28 cellular contexts compared by ENCODE assay signal in the genomic region with DNA sequence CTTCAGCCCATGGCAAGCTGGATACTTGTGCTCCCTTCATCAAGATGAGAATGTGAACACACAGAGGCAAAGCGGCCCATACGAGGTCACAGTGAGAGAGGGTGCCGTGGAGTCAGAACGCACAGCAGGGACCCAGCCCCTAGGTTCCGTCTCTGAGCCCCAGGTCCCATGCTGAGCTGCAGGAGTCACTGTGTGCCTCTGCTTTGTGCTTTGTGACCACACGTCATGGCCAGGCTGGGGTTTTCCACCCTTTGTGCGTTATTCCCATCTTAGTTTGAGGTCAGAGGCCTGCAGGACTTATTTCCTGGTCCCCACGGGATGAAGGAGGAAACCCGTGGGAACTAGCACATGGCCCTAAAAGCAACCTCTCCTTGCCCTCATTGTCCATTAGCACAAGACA.
"Had no signal": no experiment of that assay in that cellular context is flagged by ENCODE, and none has a peak within 500 bp of the region (broad histone marks: within the 10 kb centered on the region; RNA-seq: fewer than 3 reads in every experiment).

No MANE protein-coding gene starts in this region.

- H3K9me3 ChIP-seq: adrenal gland, body of pancreas, esophagus squamous epithelium, gastroesophageal sphincter had no signal

- H3K36me3 ChIP-seq: adrenal gland, esophagus squamous epithelium, gastroesophageal sphincter had no signal

- H3K4me1 Mint-ChIP-seq: activated CD4-positive, alpha-beta memory T cell treated with anti-CD3 and anti-CD28 coated beads, Interleukin-2, amount 10 ng/mL, durations not matched to agents 7 days and 5 days; activated naive CD4-positive, alpha-beta T cell treated with anti-CD3 and anti-CD28 coated beads, Interleukin-2, amount 50 U/mL, for 24 hours; activated naive CD8-positive, alpha-beta T cell treated with anti-CD3 and anti-CD28 coated beads for 36 hours; activated naive CD8-positive, alpha-beta T cell treated with anti-CD3 and anti-CD28 coated beads, Interleukin-2, amount 50 U/mL, for 24 hours had no signal

- H3K4me3 Mint-ChIP-seq: activated CD4-positive, alpha-beta memory T cell treated with anti-CD3 and anti-CD28 coated beads, Interleukin-2, amount 10 ng/mL, durations not matched to agents 7 days and 5 days; activated CD4-positive, alpha-beta T cell treated with anti-CD3 and anti-CD28 coated beads, Interleukin-2, amount 10 ng/mL, durations not matched to agents 7 days and 5 days; activated naive CD4-positive, alpha-beta T cell treated with anti-CD3 and anti-CD28 coated beads for 36 hours; activated naive CD4-positive, alpha-beta T cell treated with anti-CD3 and anti-CD28 coated beads, Interleukin-2, amount 50 U/mL, for 24 hours; activated naive CD8-positive, alpha-beta T cell treated with anti-CD3 and anti-CD28 coated beads for 36 hours; activated naive CD8-positive, alpha-beta T cell treated with anti-CD3 and anti-CD28 coated beads, Interleukin-2, amount 50 U/mL, for 24 hours; activated T-helper 1 cell treated with anti-CD3 and anti-CD28 coated beads, Interleukin-12 subunit alpha, Interleukin-12 subunit beta, Interleukin-2, Interleukin-4 antibody, amounts not matched to agents 30 ng/mL and 10 ng/mL and 1 ng/mL, durations not matched to agents 14 hours and 24 hours and 36 hours; WTC11 had no signal

- H3K36me3 Mint-ChIP-seq: activated naive CD4-positive, alpha-beta T cell treated with anti-CD3 and anti-CD28 coated beads, Interleukin-2, amount 50 U/mL, for 24 hours; activated naive CD8-positive, alpha-beta T cell treated with anti-CD3 and anti-CD28 coated beads for 36 hours had no signal

- H3K27ac ChIP-seq: adrenal gland, epithelial cell of prostate, esophagus squamous epithelium, gastroesophageal sphincter, VCaP had no signal

- H3K27me3 Mint-ChIP-seq: activated CD4-positive, alpha-beta memory T cell treated with anti-CD3 and anti-CD28 coated beads, Interleukin-2, amount 10 ng/mL, durations not matched to agents 7 days and 5 days had no signal

- H3K9me3 Mint-ChIP-seq: activated CD4-positive, alpha-beta memory T cell treated with anti-CD3 and anti-CD28 coated beads, Interleukin-2, amount 10 ng/mL, durations not matched to agents 7 days and 5 days; activated CD4-positive, alpha-beta T cell treated with anti-CD3 and anti-CD28 coated beads, Interleukin-2, amount 10 ng/mL, durations not matched to agents 7 days and 5 days; activated naive CD4-positive, alpha-beta T cell treated with anti-CD3 and anti-CD28 coated beads for 36 hours; activated naive CD4-positive, alpha-beta T cell treated with anti-CD3 and anti-CD28 coated beads, Interleukin-2, amount 50 U/mL, for 24 hours; activated naive CD8-positive, alpha-beta T cell treated with anti-CD3 and anti-CD28 coated beads for 36 hours; activated naive CD8-positive, alpha-beta T cell treated with anti-CD3 and anti-CD28 coated beads, Interleukin-2, amount 50 U/mL, for 24 hours; activated T-helper 1 cell treated with anti-CD3 and anti-CD28 coated beads, Interleukin-12 subunit alpha, Interleukin-12 subunit beta, Interleukin-2, Interleukin-4 antibody, amounts not matched to agents 30 ng/mL and 10 ng/mL and 1 ng/mL, durations not matched to agents 14 hours and 24 hours and 36 hours; activated T-helper 2 cell treated with anti-CD3 and anti-CD28 coated beads, Interferon-gamma antibody, Interleukin-2, Interleukin-4, amounts not matched to agents 10 μg/mL and 5 μg/mL and 100 μg/mL, durations not matched to agents 14 hours and 24 hours and 36 hours had no signal

- DNase-seq: activated CD4-positive, alpha-beta memory T cell treated with anti-CD3 and anti-CD28 coated beads, Interleukin-2, amount 10 ng/mL, durations not matched to agents 7 days and 5 days; activated CD4-positive, alpha-beta T cell treated with anti-CD3 and anti-CD28 coated beads for 1 hour; activated CD4-positive, alpha-beta T cell treated with anti-CD3 and anti-CD28 coated beads for 4 hours; activated CD4-positive, alpha-beta T cell treated with anti-CD3 and anti-CD28 coated beads, Interleukin-2, amount 10 ng/mL, durations not matched to agents 7 days and 5 days; activated CD4-positive, alpha-beta T cell treated with anti-CD3 and anti-CD28 coated beads, Interleukin-2, amount 50 U/mL, for 4 hours; activated CD8-positive, alpha-beta memory T cell treated with anti-CD3 and anti-CD28 coated beads, Interleukin-2, amount 50 U/mL, for 4 hours; activated effector memory CD4-positive, alpha-beta T cell treated with anti-CD3 and anti-CD28 coated beads, Interleukin-2, amount 50 U/mL, for 16 hours; activated naive CD4-positive, alpha-beta T cell treated with anti-CD3 and anti-CD28 coated beads for 36 hours; activated naive CD8-positive, alpha-beta T cell treated with anti-CD3 and anti-CD28 coated beads for 36 hours; activated naive CD8-positive, alpha-beta T cell treated with anti-CD3 and anti-CD28 coated beads, Interleukin-2, amount 50 U/mL, for 24 hours; activated T-cell treated with anti-CD3 and anti-CD28 coated beads, Interleukin-2, amount 50 U/mL, for 1 hour; activated T-cell treated with anti-CD3 and anti-CD28 coated beads, Interleukin-2, amount 50 U/mL, for 48 hours; adrenal gland; amygdala; aorta; body of pancreas; caudate nucleus; effector CD8-positive, alpha-beta T cell; esophagus squamous epithelium; foreskin melanocyte; T-helper 2 cell had no signal

- H3K27me3 ChIP-seq: adrenal gland, body of pancreas, gastroesophageal sphincter had no signal

- H3K4me3 ChIP-seq: adrenal gland, body of pancreas, esophagus squamous epithelium, gastroesophageal sphincter had no signal

- H3K4me1 ChIP-seq: adrenal gland, gastroesophageal sphincter had no signal

- ATAC-seq: activated naive CD8-positive, alpha-beta T cell treated with anti-CD3 and anti-CD28 coated beads, Interleukin-2, amount 50 U/mL, for 24 hours; body of pancreas; gastroesophageal sphincter; WTC11 had no signal

- H3K27ac Mint-ChIP-seq: activated CD4-positive, alpha-beta memory T cell treated with anti-CD3 and anti-CD28 coated beads, Interleukin-2, amount 10 ng/mL, durations not matched to agents 7 days and 5 days; activated CD4-positive, alpha-beta T cell treated with anti-CD3 and anti-CD28 coated beads, Interleukin-2, amount 10 ng/mL, durations not matched to agents 7 days and 5 days; activated naive CD4-positive, alpha-beta T cell treated with anti-CD3 and anti-CD28 coated beads for 36 hours; activated naive CD4-positive, alpha-beta T cell treated with anti-CD3 and anti-CD28 coated beads, Interleukin-2, amount 50 U/mL, for 24 hours; activated naive CD8-positive, alpha-beta T cell treated with anti-CD3 and anti-CD28 coated beads for 36 hours; activated naive CD8-positive, alpha-beta T cell treated with anti-CD3 and anti-CD28 coated beads, Interleukin-2, amount 50 U/mL, for 24 hours; activated T-helper 1 cell treated with anti-CD3 and anti-CD28 coated beads, Interleukin-12 subunit alpha, Interleukin-12 subunit beta, Interleukin-2, Interleukin-4 antibody, amounts not matched to agents 30 ng/mL and 10 ng/mL and 1 ng/mL, durations not matched to agents 14 hours and 24 hours and 36 hours; activated T-helper 2 cell treated with anti-CD3 and anti-CD28 coated beads, Interferon-gamma antibody, Interleukin-2, Interleukin-4, amounts not matched to agents 10 μg/mL and 5 μg/mL and 100 μg/mL, durations not matched to agents 14 hours and 24 hours and 36 hours; WTC11 had no signal
